Comparison of ENCODE assay signal across 20 cellular contexts in the genomic region with DNA sequence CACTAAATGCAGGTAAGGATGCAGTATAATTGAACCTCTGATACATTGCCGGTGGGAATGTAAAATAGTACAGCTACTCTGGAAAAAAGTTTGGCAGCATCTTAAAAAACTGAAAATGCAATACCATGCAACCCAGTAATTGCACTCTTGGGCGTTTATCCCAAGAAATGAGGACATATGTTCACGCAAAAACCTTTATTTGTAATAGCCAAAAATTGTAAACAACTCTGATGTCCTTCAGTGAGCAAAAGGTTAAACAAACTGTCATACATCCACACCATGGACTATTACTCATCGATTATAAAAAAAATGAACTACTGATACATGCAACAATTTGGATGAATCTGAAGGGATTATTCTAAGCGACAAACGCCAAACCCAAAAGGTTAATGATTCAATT.
"Had no signal": no experiment of that assay in that cellular context is flagged by ENCODE, and none has a peak within 500 bp of the region (broad histone marks: within the 10 kb centered on the region; RNA-seq: fewer than 3 reads in every experiment).

No MANE protein-coding gene starts in this region.

- H3K27ac ChIP-seq: neutrophil, ovary, prostate gland, SJCRH30, upper lobe of right lung had no signal

- H3K9me3 Mint-ChIP-seq: brain; dendritic cell treated with granulocyte-macrophage colony-stimulating factor and Interleukin-4, amounts not matched to agents 40 ng/mL and 50 ng/mL, for 4 days; naive thymus-derived CD4-positive, alpha-beta T cell; WTC11 had no signal

- H3K4me3 ChIP-seq: lung, ovary, prostate gland, SJCRH30, upper lobe of right lung had no signal

- H3K27me3 Mint-ChIP-seq: brain; dendritic cell treated with granulocyte-macrophage colony-stimulating factor and Interleukin-4, amounts not matched to agents 40 ng/mL and 50 ng/mL, for 4 days; naive thymus-derived CD4-positive, alpha-beta T cell had no signal

- H3K27ac Mint-ChIP-seq: brain; dendritic cell treated with granulocyte-macrophage colony-stimulating factor and Interleukin-4, amounts not matched to agents 40 ng/mL and 50 ng/mL, for 4 days; WTC11 had no signal

- H3K36me3 ChIP-seq: ovary, prostate gland had no signal

- H3K4me1 ChIP-seq: prostate gland, SJCRH30, upper lobe of right lung had no signal

- H3K4me3 Mint-ChIP-seq: brain; dendritic cell treated with granulocyte-macrophage colony-stimulating factor and Interleukin-4, amounts not matched to agents 40 ng/mL and 50 ng/mL, for 4 days; WTC11 had no signal

- H3K4me1 Mint-ChIP-seq: brain, WTC11 had no signal

- H3K9me3 ChIP-seq: neutrophil, ovary, prostate gland, SJCRH30, upper lobe of right lung had no signal

- DNase-seq: anterior cingulate cortex; caudate nucleus; effector CD4-positive, alpha-beta T cell; erythroblast; foreskin fibroblast; naive thymus-derived CD4-positive, alpha-beta T cell; ovary; SJCRH30; stimulated activated CD4-positive, alpha-beta T cell treated with anti-CD3 and anti-CD28 coated beads, Interleukin-2, amount 100 ng/mL, for 48 hours; stimulated activated CD8-positive, alpha-beta memory T cell treated with anti-CD3 and anti-CD28 coated beads, Interleukin-4, amount 100 ng/mL, for 48 hours; stimulated activated naive CD4-positive, alpha-beta T cell; T-helper 1 cell; T-helper 9 cell; upper lobe of right lung had no signal

- H3K27me3 ChIP-seq: neutrophil, ovary, SJCRH30, upper lobe of right lung had no signal
